27 cellular contexts compared by ENCODE assay signal in the genomic region with DNA sequence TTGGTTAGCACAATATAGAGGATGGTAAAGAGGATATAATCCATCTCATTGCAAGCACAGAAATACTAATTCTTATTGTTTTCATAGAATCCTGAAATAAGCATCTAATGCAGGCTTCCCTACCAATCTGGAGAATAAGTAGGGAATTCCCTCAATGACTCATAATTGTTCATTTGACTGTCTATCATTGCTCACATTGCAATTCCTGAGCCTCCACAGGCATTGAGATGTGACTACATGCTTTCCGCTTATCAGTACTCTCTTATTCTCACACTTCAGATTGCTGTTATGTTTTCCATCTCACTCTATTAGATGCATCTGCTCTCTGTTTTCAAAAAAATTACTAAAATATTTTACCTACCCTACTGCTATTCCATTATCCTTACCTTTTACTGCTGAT.
DNase-seq lines count a peak whose midpoint lies in the region; ATAC-seq and TF ChIP-seq lines count a peak whose summit lies in the region.
"Had no signal": no experiment of that assay in that cellular context is flagged by ENCODE, and none has a peak within 500 bp of the region (broad histone marks: within the 10 kb centered on the region; RNA-seq: fewer than 3 reads in every experiment).

No MANE protein-coding gene starts in this region.

- no peaks in the 10 kb centered on the region for H3K27me3 Mint-ChIP-seq in neural progenitor cell (ENCODE audit: insufficient read depth, low read depth)
- peaks cover 15% of the 10 kb centered on the region for H3K27me3 Mint-ChIP-seq in activated T-helper 2 cell treated with anti-CD3 and anti-CD28 coated beads, Interferon-gamma antibody, Interleukin-2, Interleukin-4, amounts not matched to agents 10 μg/mL and 5 μg/mL and 100 μg/mL, durations not matched to agents 14 hours and 24 hours and 36 hours (ENCODE audit: low read depth)

- no peak for TF ChIP-seq CTCF in SK-N-SH (IDR thresholded peaks at IDR 0.05)
- TF ChIP-seq CTCF in epithelial cell of proximal tubule (conservative IDR thresholded peaks at IDR 0.05; ENCODE audit: low read depth, low read length), result no peak
- no peak for TF ChIP-seq CTCF in neural progenitor cell (IDR thresholded peaks at IDR 0.05)
- TF ChIP-seq CTCF in PC-9 (conservative IDR thresholded peaks at IDR 0.05), result no peak

- H3K9me3 ChIP-seq in SK-N-SH (no peaks in the 10 kb centered on the region), neural progenitor cell (ENCODE audit: low read depth) (no peaks in the 10 kb centered on the region), PC-9 (ENCODE audit: insufficient read depth, low read depth) (no peaks in the 10 kb centered on the region)
- H3K9me3 ChIP-seq: SJSA1 had no signal

- no peak for TF ChIP-seq RAD21 in SK-N-SH (IDR thresholded peaks at IDR 0.05; ENCODE audit: low read length)

- H3K27me3 ChIP-seq in SK-N-SH (ENCODE audit: insufficient read depth) (peaks cover 5% of the 10 kb centered on the region; the same call in 1 of the 2 replicates), neural progenitor cell (peaks cover 20% of the 10 kb centered on the region), PC-9 (ENCODE audit: insufficient read depth, low read depth) (no peaks in the 10 kb centered on the region)

- H4K20me1 ChIP-seq in SK-N-SH (ENCODE audit: insufficient read depth) (no peaks in the 10 kb centered on the region), neural progenitor cell (ENCODE audit: low read depth) (no peaks in the 10 kb centered on the region), PC-9 (ENCODE audit: insufficient read depth) (no peaks in the 10 kb centered on the region)

- H3K27ac ChIP-seq in SK-N-SH (ENCODE audit: low read depth in 2 of 2, low read length in 1 of 2) (no peak overlapping the region), neural progenitor cell (no peak overlapping the region), PC-9 (no peak overlapping the region)
- H3K27ac ChIP-seq: dorsolateral prefrontal cortex, HL-60, left ventricle myocardium inferior, SJSA1 had no signal

- no peaks in the 10 kb centered on the region for H3K36me3 Mint-ChIP-seq in neural progenitor cell
- H3K36me3 Mint-ChIP-seq in activated T-helper 2 cell treated with anti-CD3 and anti-CD28 coated beads, Interferon-gamma antibody, Interleukin-2, Interleukin-4, amounts not matched to agents 10 μg/mL and 5 μg/mL and 100 μg/mL, durations not matched to agents 14 hours and 24 hours and 36 hours (ENCODE audit: low read depth), result no peaks in the 10 kb centered on the region
- H3K36me3 Mint-ChIP-seq: naive B cell had no signal

- H2AFZ ChIP-seq in SK-N-SH (ENCODE audit: low read depth), result no peak overlapping the region
- H2AFZ ChIP-seq in neural progenitor cell (replicated peaks), result no peak overlapping the region
- no peak overlapping the region for H2AFZ ChIP-seq in PC-9

- no peaks in the 10 kb centered on the region for H3K4me1 Mint-ChIP-seq in neural progenitor cell
- no peaks in the 10 kb centered on the region for H3K4me1 Mint-ChIP-seq in activated T-helper 2 cell treated with anti-CD3 and anti-CD28 coated beads, Interferon-gamma antibody, Interleukin-2, Interleukin-4, amounts not matched to agents 10 μg/mL and 5 μg/mL and 100 μg/mL, durations not matched to agents 14 hours and 24 hours and 36 hours (ENCODE audit: low read depth)
- H3K4me1 Mint-ChIP-seq: activated naive CD4-positive, alpha-beta T cell treated with anti-CD3 and anti-CD28 coated beads, Interleukin-2, amount 50 U/mL, for 24 hours; B cell; central memory CD8-positive, alpha-beta T cell; IgD-negative memory B cell; naive B cell had no signal

- no TSS peak for BruUV-seq in PC-9 (replicated peaks; lab: Mats Ljungman, UMichigan)

- POLR2A ChIA-PET in SK-N-SH (lab: Yijun Ruan, JAX), result no interaction called here
- POLR2A ChIA-PET in PC-9 (lab: Charles Lee; ENCODE audit: unreplicated experiment), result no interaction called here

- no peaks in the 10 kb centered on the region for H3K9me2 ChIP-seq in SK-N-SH
- H3K9me2 ChIP-seq in PC-9 (ENCODE audit: insufficient read depth), result no peaks in the 10 kb centered on the region

- H3K9me3 Mint-ChIP-seq in neural progenitor cell, result no peaks in the 10 kb centered on the region
- no peaks in the 10 kb centered on the region for H3K9me3 Mint-ChIP-seq in activated T-helper 2 cell treated with anti-CD3 and anti-CD28 coated beads, Interferon-gamma antibody, Interleukin-2, Interleukin-4, amounts not matched to agents 10 μg/mL and 5 μg/mL and 100 μg/mL, durations not matched to agents 14 hours and 24 hours and 36 hours
- H3K9me3 Mint-ChIP-seq: activated naive CD4-positive, alpha-beta T cell treated with anti-CD3 and anti-CD28 coated beads, Interleukin-2, amount 50 U/mL, for 24 hours; central memory CD8-positive, alpha-beta T cell; IgD-negative memory B cell had no signal

- no peaks in the 10 kb centered on the region for H3K36me3 ChIP-seq in SK-N-SH (replicated peaks in 1 of 2; ENCODE audit: control insufficient read depth in 1 of 2, insufficient read depth in 2 of 2, low read length in 1 of 2)
- no peaks in the 10 kb centered on the region for H3K36me3 ChIP-seq in neural progenitor cell
- H3K36me3 ChIP-seq in PC-9 (ENCODE audit: low read depth), result no peaks in the 10 kb centered on the region
- H3K36me3 ChIP-seq: left ventricle myocardium inferior, SJSA1 had no signal

- intact Hi-C loops in activated T-helper 2 cell treated with anti-CD3 and anti-CD28 coated beads, Interferon-gamma antibody, Interleukin-2, Interleukin-4, amounts not matched to agents 10 μg/mL and 5 μg/mL and 100 μg/mL, durations not matched to agents 14 hours and 24 hours and 36 hours (cut with micrococcal nuclease), result no loop called here
- intact Hi-C loops in PC-9 (cut with micrococcal nuclease; ENCODE audit: unreplicated experiment), result no loop called here

- H3K4me1 ChIP-seq in SK-N-SH (ENCODE audit: control insufficient read depth in 1 of 2, insufficient read depth in 2 of 2, low read depth in 1 of 2, low read length in 1 of 2) (no peaks in the 10 kb centered on the region), neural progenitor cell (no peaks in the 10 kb centered on the region), PC-9 (replicated peaks; ENCODE audit: insufficient read depth) (no peaks in the 10 kb centered on the region)
- H3K4me1 ChIP-seq: left ventricle myocardium inferior, SJSA1 had no signal

- CTCF ChIA-PET in SK-N-SH (lab: Yijun Ruan, JAX) (no interaction called here), PC-9 (lab: Charles Lee) (no interaction called here)

- H3K4me3 ChIP-seq in SK-N-SH (ENCODE audit: low read depth in 2 of 2, low read length in 1 of 2) (no peak overlapping the region), epithelial cell of proximal tubule (ENCODE audit: low read depth, low read length) (no peak overlapping the region), neural progenitor cell (no peak overlapping the region), PC-9 (no peak overlapping the region)
- H3K4me3 ChIP-seq: dorsolateral prefrontal cortex, left ventricle myocardium inferior, SJSA1 had no signal

- DNase-seq in A172 (ENCODE audit: low spot score) (peak; percentile 57), HPDE6-E6E7 (ENCODE audit: extremely low spot score) (peak; percentile 54), SK-N-SH (no peak), epithelial cell of proximal tubule (ENCODE audit: low read depth) (peak; percentile 54), neural progenitor cell (ENCODE audit: low spot score) (no peak), PC-9 (no peak)
- DNase-seq in activated T-helper 2 cell treated with anti-CD3 and anti-CD28 coated beads, Interferon-gamma antibody, Interleukin-2, Interleukin-4, amounts not matched to agents 10 μg/mL and 5 μg/mL and 100 μg/mL, durations not matched to agents 14 hours and 24 hours and 36 hours (ENCODE audit: low spot score), result no peak
- DNase-seq: anterior cingulate cortex; DND-41; dorsolateral prefrontal cortex; left ventricle myocardium inferior; naive B cell; NCI-H1105 treated with DMSO at 0.1 percent for 48 hours; NCI-H2081 treated with DMSO at 0.1 percent for 48 hours; NCI-H446 treated with DMSO at 0.1 percent for 48 hours; OCI-M1; stimulated activated CD4-positive, alpha-beta T cell treated with anti-CD3 and anti-CD28 coated beads, Interleukin-4, amount 100 ng/mL, for 4 hours; stimulated activated naive CD4-positive, alpha-beta T cell; T-helper 2 cell had no signal

- H3K4me3 Mint-ChIP-seq in neural progenitor cell, result no peak overlapping the region
- no peak overlapping the region for H3K4me3 Mint-ChIP-seq in activated T-helper 2 cell treated with anti-CD3 and anti-CD28 coated beads, Interferon-gamma antibody, Interleukin-2, Interleukin-4, amounts not matched to agents 10 μg/mL and 5 μg/mL and 100 μg/mL, durations not matched to agents 14 hours and 24 hours and 36 hours (ENCODE audit: low read depth)
- H3K4me3 Mint-ChIP-seq: activated naive CD4-positive, alpha-beta T cell treated with anti-CD3 and anti-CD28 coated beads, Interleukin-2, amount 50 U/mL, for 24 hours; B cell; central memory CD8-positive, alpha-beta T cell; IgD-negative memory B cell; naive B cell had no signal

- H3K4me2 ChIP-seq in SK-N-SH, result no peak overlapping the region
- no peak overlapping the region for H3K4me2 ChIP-seq in neural progenitor cell
- no peak overlapping the region for H3K4me2 ChIP-seq in PC-9

- 47% methylated on average over 1 of the region's 1 CpG for WGBS in SK-N-SH (ENCODE audit: low lambda C conversion rate)

- H3F3A ChIP-seq in SK-N-SH (replicated peaks; ENCODE audit: insufficient read depth) (no peaks in the 10 kb centered on the region), neural progenitor cell (ENCODE audit: low read depth) (no peaks in the 10 kb centered on the region), PC-9 (ENCODE audit: insufficient read depth, low read depth) (no peaks in the 10 kb centered on the region)

- ATAC-seq in HG03175 (IDR thresholded peaks at IDR 0.05; ENCODE audit: unreplicated experiment), result no peak
- ATAC-seq: HCT116 had no signal

- H3K27ac Mint-ChIP-seq in neural progenitor cell, result no peak overlapping the region
- no peak overlapping the region for H3K27ac Mint-ChIP-seq in activated T-helper 2 cell treated with anti-CD3 and anti-CD28 coated beads, Interferon-gamma antibody, Interleukin-2, Interleukin-4, amounts not matched to agents 10 μg/mL and 5 μg/mL and 100 μg/mL, durations not matched to agents 14 hours and 24 hours and 36 hours
- H3K27ac Mint-ChIP-seq: activated naive CD4-positive, alpha-beta T cell treated with anti-CD3 and anti-CD28 coated beads, Interleukin-2, amount 50 U/mL, for 24 hours; B cell; IgD-negative memory B cell; naive B cell had no signal

- no peak for TF ChIP-seq EP300 in SK-N-SH (IDR thresholded peaks at IDR 0.05; ENCODE audit: borderline replicate concordance in 1 of 2, low read depth in 1 of 2, low read length in 1 of 2)

- H3K9ac ChIP-seq in SK-N-SH (no peak overlapping the region), neural progenitor cell (no peak overlapping the region)

- H3K79me2 ChIP-seq in SK-N-SH (ENCODE audit: insufficient read depth) (no peaks in the 10 kb centered on the region), neural progenitor cell (ENCODE audit: low read depth) (no peaks in the 10 kb centered on the region), PC-9 (ENCODE audit: low read depth) (no peaks in the 10 kb centered on the region)

TF ChIP-seq in SK-N-SH, 30 proteins besides CTCF, POLR2A, EP300 and RAD21 (continues in another document):
- TF ChIP-seq, protein P1, sequence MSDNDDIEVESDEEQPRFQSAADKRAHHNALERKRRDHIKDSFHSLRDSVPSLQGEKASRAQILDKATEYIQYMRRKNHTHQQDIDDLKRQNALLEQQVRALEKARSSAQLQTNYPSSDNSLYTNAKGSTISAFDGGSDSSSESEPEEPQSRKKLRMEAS (IDR thresholded peaks at IDR 0.05; ENCODE audit: low read depth), result no peak

Comparison
In these comparisons a context has a peak if more than half of its experiments do, and no peak if none do; other contexts are left out.
1. DNase-seq: peak in A172 (single experiment), HPDE6-E6E7 (single experiment) and epithelial cell of proximal tubule (single experiment); none in SK-N-SH (single experiment), neural progenitor cell (single experiment), activated T-helper 2 cell treated with anti-CD3 and anti-CD28 coated beads, Interferon-gamma antibody, Interleukin-2, Interleukin-4, amounts not matched to agents 10 μg/mL and 5 μg/mL and 100 μg/mL, durations not matched to agents 14 hours and 24 hours and 36 hours (single experiment) and PC-9 (0 of 2).